Comparison of ENCODE assay signal across 12 cellular contexts in genomic region chr2:202269585-202269984, GRCh38. TPM values are rescaled to one million over a fixed set of nuclear protein-coding genes. Genes with fewer than 3 reads are reported as not detected.
DNase-seq lines count a peak whose midpoint lies in the region; ATAC-seq lines count a peak whose summit lies in the region.
"Had no signal": no experiment of that assay in that cellular context is flagged by ENCODE, and none has a peak within 500 bp of the region (broad histone marks: within the 10 kb centered on the region; RNA-seq: fewer than 3 reads in every experiment).

No MANE protein-coding gene starts in this region.

- H3K4me1 ChIP-seq in CD4-positive, CD25-positive, alpha-beta regulatory T cell (ENCODE audit: control insufficient read depth, insufficient read depth, low read length, poor library complexity, severe bottlenecking), result peaks cover 62% of the 10 kb centered on the region

- H3K27me3 ChIP-seq in CD4-positive, CD25-positive, alpha-beta regulatory T cell (ENCODE audit: control insufficient read depth, insufficient read depth, low read length), result no peaks in the 10 kb centered on the region
- H3K27me3 ChIP-seq: dorsolateral prefrontal cortex had no signal

- peak overlapping the region; percentile 55 for H3K27ac ChIP-seq in CD4-positive, CD25-positive, alpha-beta regulatory T cell (ENCODE audit: insufficient read depth, low read length, poor library complexity, severe bottlenecking)
- H3K27ac ChIP-seq: dorsolateral prefrontal cortex had no signal

- no peaks in the 10 kb centered on the region for H3K36me3 Mint-ChIP-seq in CD4-positive, CD25-positive, alpha-beta regulatory T cell
- peaks cover 4% of the 10 kb centered on the region for H3K36me3 Mint-ChIP-seq in T-helper 1 cell treated with Interleukin-12 subunit alpha and Interleukin-12 subunit beta and Interleukin-4 antibody, amounts not matched to agents 30 μg/mL and 1 μg/mL, for 36 hours (ENCODE audit: low read depth)

- peaks cover 15 to 61% (median 32%) of the 10 kb centered on the region in 4 donors for H3K4me1 Mint-ChIP-seq in CD4-positive, CD25-positive, alpha-beta regulatory T cell
- peaks cover 15% of the 10 kb centered on the region for H3K4me1 Mint-ChIP-seq in T-helper 1 cell treated with Interleukin-12 subunit alpha and Interleukin-12 subunit beta and Interleukin-4 antibody, amounts not matched to agents 30 μg/mL and 1 μg/mL, for 36 hours (ENCODE audit: low read depth)

- peak overlapping the region; percentile 45 to 78 (median 77) for H3K27ac Mint-ChIP-seq in CD4-positive, CD25-positive, alpha-beta regulatory T cell
- peak overlapping the region; percentile 55 for H3K27ac Mint-ChIP-seq in T-helper 1 cell treated with Interleukin-12 subunit alpha and Interleukin-12 subunit beta and Interleukin-4 antibody, amounts not matched to agents 30 μg/mL and 1 μg/mL, for 36 hours

- ATAC-seq in CD4-positive, CD25-positive, alpha-beta regulatory T cell (ENCODE audit: low read depth in 2 of 2), result no peak
- no peak for ATAC-seq in GM18520 (IDR thresholded peaks at IDR 0.05; ENCODE audit: unreplicated experiment)
- no peak for ATAC-seq in GM18873 (IDR thresholded peaks at IDR 0.05; ENCODE audit: low FRiP score, unreplicated experiment)

- H3K9me3 Mint-ChIP-seq in CD4-positive, CD25-positive, alpha-beta regulatory T cell, result no peaks in the 10 kb centered on the region
- H3K9me3 Mint-ChIP-seq in T-helper 1 cell treated with Interleukin-12 subunit alpha and Interleukin-12 subunit beta and Interleukin-4 antibody, amounts not matched to agents 30 μg/mL and 1 μg/mL, for 36 hours, result no peaks in the 10 kb centered on the region

- no peaks in the 10 kb centered on the region for H3K36me3 ChIP-seq in CD4-positive, CD25-positive, alpha-beta regulatory T cell (ENCODE audit: control insufficient read depth, insufficient read depth, low read length)

- peak overlapping the region; percentile 75 for H3K4me3 ChIP-seq in CD4-positive, CD25-positive, alpha-beta regulatory T cell (ENCODE audit: low read depth, low read length)
- H3K4me3 ChIP-seq: dorsolateral prefrontal cortex had no signal

- peak; percentile 15 to 41 (median 26) for DNase-seq in CD4-positive, CD25-positive, alpha-beta regulatory T cell
- DNase-seq in GOT3 (lab: John Stamatoyannopoulos, UW), result peak; percentile 1
- peak; percentile 48 for DNase-seq in fibroblast of gingiva (ENCODE audit: low read depth)
- DNase-seq in hippocampal formation (lab: John Stamatoyannopoulos, UW), result no peak
- DNase-seq in HCEC 1CT, result no peak
- DNase-seq: activated CD4-positive, CD25-positive, alpha-beta regulatory T cell treated with anti-CD3 and anti-CD28 coated beads, Interleukin-2, amount 50 U/mL, for 72 hours; dorsolateral prefrontal cortex; GDM1; NCI-H226 had no signal

- H3K27me3 Mint-ChIP-seq in CD4-positive, CD25-positive, alpha-beta regulatory T cell, result no peaks in the 10 kb centered on the region
- H3K27me3 Mint-ChIP-seq in T-helper 1 cell treated with Interleukin-12 subunit alpha and Interleukin-12 subunit beta and Interleukin-4 antibody, amounts not matched to agents 30 μg/mL and 1 μg/mL, for 36 hours (ENCODE audit: low read depth), result no peaks in the 10 kb centered on the region

- peak overlapping the region; percentile 76 to 95 (median 78) for H3K4me3 Mint-ChIP-seq in CD4-positive, CD25-positive, alpha-beta regulatory T cell
- peak overlapping the region; percentile 34 for H3K4me3 Mint-ChIP-seq in T-helper 1 cell treated with Interleukin-12 subunit alpha and Interleukin-12 subunit beta and Interleukin-4 antibody, amounts not matched to agents 30 μg/mL and 1 μg/mL, for 36 hours

- no peaks in the 10 kb centered on the region for H3K9me3 ChIP-seq in CD4-positive, CD25-positive, alpha-beta regulatory T cell (ENCODE audit: control insufficient read depth in 2 of 2, low read length in 2 of 2)

RNA-seq across cellular contexts. Expression of gene NOP58, which starts 4.0 kb away (rescaled TPM):
- total RNA-seq in CD4-positive, CD25-positive, alpha-beta regulatory T cell, result 312 TPM
- polyA plus RNA-seq in CD4-positive, CD25-positive, alpha-beta regulatory T cell, result 10 to 100 TPM; 79.2 to 99.4 (median 94.9) TPM

RNA-seq across cellular contexts. Expression of gene SUMO1, which starts 31.2 kb away (rescaled TPM):
- total RNA-seq in CD4-positive, CD25-positive, alpha-beta regulatory T cell, result 84.8 TPM
- 100 to 1,000 TPM; 170 to 254 (median 192) TPM for polyA plus RNA-seq in CD4-positive, CD25-positive, alpha-beta regulatory T cell

Comparison
In these comparisons a context has a peak if more than half of its experiments do, and no peak if none do; other contexts are left out.
1. DNase-seq: peak in CD4-positive, CD25-positive, alpha-beta regulatory T cell (3 of 3), GOT3 (single experiment) and fibroblast of gingiva (single experiment); none in hippocampal formation (0 of 2) and HCEC 1CT (single experiment).